Comparison of ENCODE assay signal across 15 cellular contexts in genomic region chr17:47955497-47956461, GRCh38. TPM values are rescaled to one million over a fixed set of nuclear protein-coding genes. Genes with fewer than 3 reads are reported as not detected.
DNase-seq lines count a peak whose midpoint lies in the region; ATAC-seq and TF ChIP-seq lines count a peak whose summit lies in the region.
"Had no signal": no experiment of that assay in that cellular context is flagged by ENCODE, and none has a peak within 500 bp of the region (broad histone marks: within the 10 kb centered on the region; RNA-seq: fewer than 3 reads in every experiment).

No MANE protein-coding gene starts in this region.

- H3K36me3 Mint-ChIP-seq in Caco-2 (ENCODE audit: insufficient read depth, unreplicated experiment), result peaks cover 36% of the 10 kb centered on the region
- H3K36me3 Mint-ChIP-seq in nephron (ENCODE audit: low read depth), result no peaks in the 10 kb centered on the region
- H3K36me3 Mint-ChIP-seq: stimulated activated effector memory CD8-positive, alpha-beta T cell treated with anti-CD3 and anti-CD28 coated beads, Interleukin-12 subunit alpha, Interleukin-12 subunit beta, amount 100 ng/mL, for 72 hours had no signal

- ATAC-seq in HG03045 (IDR thresholded peaks at IDR 0.05; ENCODE audit: unreplicated experiment) (no peak), GM18517 (IDR thresholded peaks at IDR 0.05; ENCODE audit: unreplicated experiment) (no peak), GM21360 (IDR thresholded peaks at IDR 0.05; ENCODE audit: unreplicated experiment) (no peak)
- ATAC-seq: stimulated activated effector memory CD8-positive, alpha-beta T cell treated with anti-CD3 and anti-CD28 coated beads, Interleukin-12 subunit alpha, Interleukin-12 subunit beta, amount 100 ng/mL, for 72 hours had no signal

- H3K27me3 ChIP-seq in Caco-2 (replicated peaks; ENCODE audit: control insufficient read depth, insufficient read depth, low read length), result no peaks in the 10 kb centered on the region
- H3K27me3 ChIP-seq in duodenal mucosa (ENCODE audit: control insufficient read depth in 1 of 2, insufficient read depth in 2 of 2, low read length in 2 of 2), result no peaks in the 10 kb centered on the region
- H3K27me3 ChIP-seq: BE2C had no signal

- TF ChIP-seq CTCF in Caco-2 (IDR thresholded peaks at IDR 0.05; ENCODE audit: insufficient read depth in 1 of 2, low read depth in 1 of 2, low read length in 1 of 2, severe bottlenecking in 1 of 2, unreplicated experiment in 1 of 2) (no peak), nephron (IDR thresholded peaks at IDR 0.05; ENCODE audit: unreplicated experiment in 3 of 3) (no peak)

- peaks cover 20% of the 10 kb centered on the region for H3K36me3 ChIP-seq in Caco-2 (ENCODE audit: control insufficient read depth, insufficient read depth, low read length)
- H3K36me3 ChIP-seq in duodenal mucosa (ENCODE audit: control insufficient read depth in 1 of 2, insufficient read depth in 2 of 2, low read length in 2 of 2), result peaks cover 24 to 36% of the 10 kb centered on the region in 2 donors
- H3K36me3 ChIP-seq: BE2C had no signal

- H3K4me3 ChIP-seq in Caco-2 (ENCODE audit: low read depth, low read length) (peak overlapping the region; percentile 59), duodenal mucosa (ENCODE audit: low read depth in 1 of 2, low read length in 2 of 2) (peak overlapping the region; percentile 82 to 85)

- H3K4me3 Mint-ChIP-seq in Caco-2 (ENCODE audit: unreplicated experiment) (peak overlapping the region; percentile 67), nephron (peak overlapping the region in 2 of 3 experiments; percentile 41 to 60)
- H3K4me3 Mint-ChIP-seq: activated naive CD4-positive, alpha-beta T cell treated with anti-CD3 and anti-CD28 coated beads, Interleukin-2, amount 10 ng/mL, durations not matched to agents 7 days and 5 days; stimulated activated effector memory CD8-positive, alpha-beta T cell treated with anti-CD3 and anti-CD28 coated beads, Interleukin-12 subunit alpha, Interleukin-12 subunit beta, amount 100 ng/mL, for 72 hours had no signal

- peak overlapping the region; percentile 96 to 99 for H3K9ac ChIP-seq in duodenal mucosa (ENCODE audit: low read depth in 1 of 2, low read length in 2 of 2)

- DNase-seq in Caco-2 (no peak), NCI-H2029 treated with DMSO at 0.1 percent for 48 hours (lab: John Stamatoyannopoulos, UW) (peak; percentile 31), H4 (ENCODE audit: low spot score) (no peak)
- DNase-seq: activated naive CD4-positive, alpha-beta T cell treated with anti-CD3 and anti-CD28 coated beads, Interleukin-2, amount 10 ng/mL, durations not matched to agents 7 days and 5 days; BE2C; cerebellar nuclear complex; mesendoderm; posterior cingulate gyrus; Right ventricle myocardium superior had no signal

- H3K27me3 Mint-ChIP-seq in Caco-2 (ENCODE audit: insufficient read depth, unreplicated experiment), result no peaks in the 10 kb centered on the region
- peaks cover 4% of the 10 kb centered on the region for H3K27me3 Mint-ChIP-seq in nephron (ENCODE audit: low read depth)

- H3K27ac ChIP-seq in duodenal mucosa (ENCODE audit: low read depth, low read length), result peak overlapping the region; percentile 92

- intact Hi-C loops in Caco-2 (cut with micrococcal nuclease; ENCODE audit: unreplicated experiment), result no loop called here

- CTCF ChIA-PET in Caco-2 (lab: Charles Lee), result interaction anchor here (0.6 to 8.3 kb wide), 12 partner anchors 8 to 175 kb away, joined by 4 to 157 read pairs (median 8); partner anchors contain the start of genes CDK5RAP3, PNPO and SCRN2

- no peaks in the 10 kb centered on the region for H3K9me3 Mint-ChIP-seq in Caco-2 (ENCODE audit: unreplicated experiment)
- H3K9me3 Mint-ChIP-seq in nephron, result no peaks in the 10 kb centered on the region
- H3K9me3 Mint-ChIP-seq: activated naive CD4-positive, alpha-beta T cell treated with anti-CD3 and anti-CD28 coated beads, Interleukin-2, amount 10 ng/mL, durations not matched to agents 7 days and 5 days; stimulated activated effector memory CD8-positive, alpha-beta T cell treated with anti-CD3 and anti-CD28 coated beads, Interleukin-12 subunit alpha, Interleukin-12 subunit beta, amount 100 ng/mL, for 72 hours had no signal

- POLR2A ChIA-PET in Caco-2 (lab: Charles Lee), result interaction anchor here (0.9 to 3.1 kb wide), 5 partner anchors 9 to 93 kb away, joined by 3 to 64 read pairs (median 10); partner anchors contain the start of genes CDK5RAP3, NFE2L1, PNPO and SP2

- H3K4me1 Mint-ChIP-seq in Caco-2 (ENCODE audit: low read depth, unreplicated experiment), result peaks cover 51% of the 10 kb centered on the region
- peaks cover 34% of the 10 kb centered on the region for H3K4me1 Mint-ChIP-seq in nephron
- H3K4me1 Mint-ChIP-seq: activated naive CD4-positive, alpha-beta T cell treated with anti-CD3 and anti-CD28 coated beads, Interleukin-2, amount 10 ng/mL, durations not matched to agents 7 days and 5 days; stimulated activated effector memory CD8-positive, alpha-beta T cell treated with anti-CD3 and anti-CD28 coated beads, Interleukin-12 subunit alpha, Interleukin-12 subunit beta, amount 100 ng/mL, for 72 hours had no signal

- H3K9me3 ChIP-seq in Caco-2, result no peaks in the 10 kb centered on the region
- no peaks in the 10 kb centered on the region for H3K9me3 ChIP-seq in duodenal mucosa (ENCODE audit: control insufficient read depth in 1 of 2, low read length in 2 of 2)
- H3K9me3 ChIP-seq: BE2C had no signal

- H3K4me1 ChIP-seq in Caco-2 (peaks cover 56% of the 10 kb centered on the region), duodenal mucosa (ENCODE audit: control insufficient read depth in 1 of 2, insufficient read depth in 2 of 2, low read length in 2 of 2) (peaks cover 27 to 29% of the 10 kb centered on the region in 2 donors)

- BruUV-seq in Caco-2 (replicated peaks; lab: Mats Ljungman, UMichigan), result no TSS peak

- no peak overlapping the region for H3K27ac Mint-ChIP-seq in Caco-2 (ENCODE audit: unreplicated experiment)
- peak overlapping the region; percentile 78 to 86 (median 82) for H3K27ac Mint-ChIP-seq in nephron
- H3K27ac Mint-ChIP-seq: activated naive CD4-positive, alpha-beta T cell treated with anti-CD3 and anti-CD28 coated beads, Interleukin-2, amount 10 ng/mL, durations not matched to agents 7 days and 5 days; stimulated activated effector memory CD8-positive, alpha-beta T cell treated with anti-CD3 and anti-CD28 coated beads, Interleukin-12 subunit alpha, Interleukin-12 subunit beta, amount 100 ng/mL, for 72 hours had no signal

RNA-seq across cellular contexts. Expression of gene PRR15L, which starts 1.9 kb away (rescaled TPM):
- 24.3 and 30.5 TPM in 2 replicates for total RNA-seq in Caco-2 (2022)
- total RNA-seq in H4 (2014; rRNA removed; shearing (Covaris generic)), result not detected in 2 replicates
- total RNA-seq: Right ventricle myocardium superior had no signal

RNA-seq across cellular contexts. Expression of gene PNPO, which starts 14.4 kb away (rescaled TPM):
- total RNA-seq in Caco-2 (2022), result 110 and 118 TPM in 2 replicates
- total RNA-seq in H4 (2014; rRNA removed; shearing (Covaris generic)), result 38.2 and 47.5 TPM in 2 replicates

RNA-seq across cellular contexts. Expression of gene CDK5RAP3, which starts 15.1 kb away (rescaled TPM):
- 425 and 427 TPM in 2 replicates for total RNA-seq in Caco-2 (2022)
- total RNA-seq in H4 (2014; rRNA removed; shearing (Covaris generic)), result 53.4 and 57.6 TPM in 2 replicates

RNA-seq across cellular contexts. Expression of gene SP2, which starts 59.7 kb away (rescaled TPM):
- total RNA-seq in Caco-2 (2022), result 24.8 and 25.2 TPM in 2 replicates
- 1.0 and 1.9 TPM in 2 replicates for total RNA-seq in H4 (2014; rRNA removed; shearing (Covaris generic))

Comparison
In these comparisons a context has a peak if more than half of its experiments do, and no peak if none do; other contexts are left out.
1. RNA of gene PRR15L, which starts 1.9 kb away (total RNA-seq): 24.3 to 30.5 TPM in Caco-2; not detected in H4; every median in the first group is over 10 times any median in the second.